In genomic region chr9:125648294-125648693, GRCh38 we compare ENCODE assay signal across 18 cellular contexts. TPM values are rescaled to one million over a fixed set of nuclear protein-coding genes. Genes with fewer than 3 reads are reported as not detected.
DNase-seq lines count a peak whose midpoint lies in the region; ATAC-seq and TF ChIP-seq lines count a peak whose summit lies in the region.
"Had no signal": no experiment of that assay in that cellular context is flagged by ENCODE, and none has a peak within 500 bp of the region (broad histone marks: within the 10 kb centered on the region; RNA-seq: fewer than 3 reads in every experiment).

No MANE protein-coding gene starts in this region.

- ATAC-seq in GM18519 (IDR thresholded peaks at IDR 0.05; ENCODE audit: low FRiP score, unreplicated experiment) (no peak), HG02588 (IDR thresholded peaks at IDR 0.05; ENCODE audit: unreplicated experiment) (no peak)
- ATAC-seq: activated CD8-positive, alpha-beta T cell treated with anti-CD3 and anti-CD28 coated beads, Interleukin-2, amount 10 ng/mL, durations not matched to agents 7 days and 5 days; esophagus mucosa; mucosa of descending colon had no signal

- no peaks in the 10 kb centered on the region for H3K27me3 ChIP-seq in BLaER1 treated with 17β-estradiol and CSF1 and Interleukin-3, amounts not matched to agents 10 nM and 100 nM
- no peaks in the 10 kb centered on the region for H3K27me3 ChIP-seq in H9 (ENCODE audit: insufficient read depth, low read length)
- H3K27me3 ChIP-seq in mesenchymal stem cell (ENCODE audit: control insufficient read depth in 1 of 2, insufficient read depth in 1 of 2, low read length in 2 of 2): no peaks in the 10 kb centered on the region
- no peaks in the 10 kb centered on the region for H3K27me3 ChIP-seq in esophagus muscularis mucosa
- H3K27me3 ChIP-seq: right atrium auricular region had no signal

- H3K27me3 Mint-ChIP-seq in H9 (ENCODE audit: low read depth): no peaks in the 10 kb centered on the region
- no peaks in the 10 kb centered on the region for H3K27me3 Mint-ChIP-seq in activated naive CD8-positive, alpha-beta T cell treated with anti-CD3 and anti-CD28 coated beads for 36 hours

- H2BK5ac ChIP-seq in H9 (ENCODE audit: insufficient read length, low read length) (no peak overlapping the region), mesenchymal stem cell (ENCODE audit: low read depth, low read length, poor library complexity, severe bottlenecking) (no peak overlapping the region)

- peaks cover 0 to 98% (median 12%) of the 10 kb centered on the region in 11 experiments; a peak in 12 of 22 replicates for H4K20me1 ChIP-seq in BLaER1 treated with 17β-estradiol and CSF1 and Interleukin-3, amounts not matched to agents 10 nM and 100 nM
- no peaks in the 10 kb centered on the region for H4K20me1 ChIP-seq in H9 (ENCODE audit: control insufficient read depth, insufficient read depth, insufficient read length)

- H3K56ac ChIP-seq in H9 (ENCODE audit: insufficient read length, low read depth, low read length): no peak overlapping the region

- H3K23ac ChIP-seq in H9 (ENCODE audit: insufficient read length, low read depth, low read length) (no peak overlapping the region), mesenchymal stem cell (ENCODE audit: low read length in 2 of 2) (no peak overlapping the region)

- H3K14ac ChIP-seq in H9 (ENCODE audit: insufficient read depth, low read length) (no peak overlapping the region), mesenchymal stem cell (ENCODE audit: low read length in 2 of 2) (no peak overlapping the region)

- TF ChIP-seq CTCF in H9 (conservative IDR thresholded peaks at IDR 0.05) (no peak), esophagus muscularis mucosa (IDR thresholded peaks at IDR 0.05) (no peak)

- no peaks in the 10 kb centered on the region for H3K9me3 Mint-ChIP-seq in H9
- no peaks in the 10 kb centered on the region for H3K9me3 Mint-ChIP-seq in activated naive CD8-positive, alpha-beta T cell treated with anti-CD3 and anti-CD28 coated beads for 36 hours

- H3K36me3 Mint-ChIP-seq in H9 (ENCODE audit: insufficient read depth in 1 of 3, low read depth in 3 of 3): no peaks in the 10 kb centered on the region; a peak in 1 of 7 replicates
- peaks cover 43% of the 10 kb centered on the region for H3K36me3 Mint-ChIP-seq in activated naive CD8-positive, alpha-beta T cell treated with anti-CD3 and anti-CD28 coated beads for 36 hours

- DNase-seq in H9 (no peak), mesenchymal stem cell (no peak), amniotic stem cell (lab: John Stamatoyannopoulos, UW) (no peak), esophagus muscularis mucosa (ENCODE audit: extremely low spot score) (no peak)
- no peak for DNase-seq in activated naive CD8-positive, alpha-beta T cell treated with anti-CD3 and anti-CD28 coated beads for 36 hours
- DNase-seq: activated CD8-positive, alpha-beta T cell treated with anti-CD3 and anti-CD28 coated beads, Interleukin-2, amount 10 ng/mL, durations not matched to agents 7 days and 5 days; caudate nucleus; EL; mucosa of descending colon; NCI-H1436; SIG-M5; T-helper 2 cell had no signal

- no peak overlapping the region for H3T11ph ChIP-seq in H9 (ENCODE audit: low read length)

- H3K9me3 ChIP-seq in BLaER1 treated with 17β-estradiol and CSF1 and Interleukin-3, amounts not matched to agents 10 nM and 100 nM (replicated peaks in 1 of 11): no peaks in the 10 kb centered on the region
- H3K9me3 ChIP-seq in H9 (ENCODE audit: control insufficient read depth, low read depth, low read length): no peaks in the 10 kb centered on the region
- H3K9me3 ChIP-seq in mesenchymal stem cell (ENCODE audit: control insufficient read depth, low read length): no peaks in the 10 kb centered on the region
- H3K9me3 ChIP-seq in esophagus muscularis mucosa: no peaks in the 10 kb centered on the region
- H3K9me3 ChIP-seq: mucosa of descending colon, right atrium auricular region, thoracic aorta had no signal

- H2BK120ac ChIP-seq in H9 (ENCODE audit: low read depth, low read length, poor library complexity, severe bottlenecking) (no peak overlapping the region), mesenchymal stem cell (ENCODE audit: low read depth, low read length) (peak overlapping the region; percentile 52)

- H2BK12ac ChIP-seq in H9 (ENCODE audit: insufficient read length, low read depth, low read length) (no peak overlapping the region), mesenchymal stem cell (ENCODE audit: low read length in 2 of 2) (no peak overlapping the region)

- peaks cover 2% of the 10 kb centered on the region; the same call in 1 of the 2 replicates for H3K79me2 ChIP-seq in H9 (ENCODE audit: insufficient read depth, low read length)

- no peak for TF ChIP-seq POLR2A in esophagus muscularis mucosa (IDR thresholded peaks at IDR 0.05; ENCODE audit: low read depth)

- peaks cover 64 to 90% (median 86%) of the 10 kb centered on the region in 10 experiments for H3K4me1 ChIP-seq in BLaER1 treated with 17β-estradiol and CSF1 and Interleukin-3, amounts not matched to agents 10 nM and 100 nM
- H3K4me1 ChIP-seq in H9 (ENCODE audit: insufficient read depth, low read length) (peaks cover 19% of the 10 kb centered on the region; the same call in 1 of the 2 replicates), mesenchymal stem cell (ENCODE audit: control insufficient read depth, insufficient read depth, low read depth, low read length) (peaks cover 4% of the 10 kb centered on the region), esophagus muscularis mucosa (peaks cover 20 to 43% (median 30%) of the 10 kb centered on the region in 4 donors)

- no peak overlapping the region for H2BK15ac ChIP-seq in H9 (ENCODE audit: low read depth, low read length)
- H2BK15ac ChIP-seq in mesenchymal stem cell (ENCODE audit: low read depth, poor library complexity, severe bottlenecking): no peak overlapping the region

- H3K4me3 ChIP-seq in BLaER1 treated with 17β-estradiol and CSF1 and Interleukin-3, amounts not matched to agents 10 nM and 100 nM: no peak overlapping the region
- H3K4me3 ChIP-seq in mesenchymal stem cell (ENCODE audit: insufficient read depth in 1 of 2, low read depth in 1 of 2, low read length in 2 of 2) (no peak overlapping the region), esophagus muscularis mucosa (no peak overlapping the region)
- H3K4me3 ChIP-seq: mucosa of descending colon, right atrium auricular region, thoracic aorta had no signal

- H3K36me3 ChIP-seq in BLaER1 treated with 17β-estradiol and CSF1 and Interleukin-3, amounts not matched to agents 10 nM and 100 nM: peaks cover 0 to 38% (median 8%) of the 10 kb centered on the region in 11 experiments; a peak in 15 of 22 replicates
- peaks cover 3% of the 10 kb centered on the region in 2 experiments for H3K36me3 ChIP-seq in mesenchymal stem cell (ENCODE audit: control insufficient read depth in 1 of 2, insufficient read depth in 2 of 2, low read depth in 1 of 2, low read length in 2 of 2)
- H3K36me3 ChIP-seq in esophagus muscularis mucosa: no peaks in the 10 kb centered on the region
- H3K36me3 ChIP-seq: right atrium auricular region, thoracic aorta had no signal

- peak overlapping the region in 2 of 3 experiments; percentile 50 to 80; a peak in 3 of 7 replicates for H3K27ac Mint-ChIP-seq in H9
- H3K27ac Mint-ChIP-seq in activated naive CD8-positive, alpha-beta T cell treated with anti-CD3 and anti-CD28 coated beads for 36 hours: peak overlapping the region; percentile 2
- H3K27ac Mint-ChIP-seq: activated CD8-positive, alpha-beta T cell treated with anti-CD3 and anti-CD28 coated beads, Interleukin-2, amount 10 ng/mL, durations not matched to agents 7 days and 5 days had no signal

- no peak overlapping the region for H4K5ac ChIP-seq in H9 (ENCODE audit: insufficient read length, low read depth, low read length)

- TF ChIP-seq EP300 in esophagus muscularis mucosa (IDR thresholded peaks at IDR 0.05): no peak

- no peak overlapping the region for H4K8ac ChIP-seq in H9 (replicated peaks; ENCODE audit: insufficient read length, low read depth, low read length)
- no peak overlapping the region for H4K8ac ChIP-seq in mesenchymal stem cell (ENCODE audit: low read length)

- H2AFZ ChIP-seq in H9 (ENCODE audit: low read length) (no peak overlapping the region), mesenchymal stem cell (ENCODE audit: low read depth, low read length) (no peak overlapping the region)

- H3K4ac ChIP-seq in H9 (ENCODE audit: low read depth, low read length): no peak overlapping the region
- no peak overlapping the region for H3K4ac ChIP-seq in mesenchymal stem cell (ENCODE audit: low read depth in 1 of 2, low read length in 2 of 2)

- H3K18ac ChIP-seq in H9 (ENCODE audit: insufficient read length, low read depth, low read length) (no peak overlapping the region), mesenchymal stem cell (ENCODE audit: low read depth in 1 of 2, low read length in 2 of 2) (no peak overlapping the region)

- no peak overlapping the region for H2AK5ac ChIP-seq in H9 (ENCODE audit: insufficient read length, low read length)
- H2AK5ac ChIP-seq in mesenchymal stem cell (ENCODE audit: low read length, severe bottlenecking): peak overlapping the region; percentile 58

- H3K4me3 Mint-ChIP-seq in H9: no peak overlapping the region
- no peak overlapping the region for H3K4me3 Mint-ChIP-seq in activated naive CD8-positive, alpha-beta T cell treated with anti-CD3 and anti-CD28 coated beads for 36 hours
- H3K4me3 Mint-ChIP-seq: activated CD8-positive, alpha-beta T cell treated with anti-CD3 and anti-CD28 coated beads, Interleukin-2, amount 10 ng/mL, durations not matched to agents 7 days and 5 days had no signal

- intact Hi-C loops in esophagus muscularis mucosa (cut with DNase I): no loop called here

- peaks cover 3% of the 10 kb centered on the region for H3K79me1 ChIP-seq in H9 (ENCODE audit: insufficient read depth, low read depth, low read length, poor library complexity, severe bottlenecking)
- H3K79me1 ChIP-seq in mesenchymal stem cell (replicated peaks; ENCODE audit: low read length, poor library complexity, severe bottlenecking): peaks cover 21% of the 10 kb centered on the region

- H3K9ac ChIP-seq in BLaER1 treated with 17β-estradiol and CSF1 and Interleukin-3, amounts not matched to agents 10 nM and 100 nM: peak overlapping the region in 3 of 11 experiments; percentile 37 to 64 (median 54); a peak in 5 of 22 replicates
- no peak overlapping the region for H3K9ac ChIP-seq in H9 (ENCODE audit: extremely low read depth, insufficient read length, low read length)
- H3K9ac ChIP-seq in mesenchymal stem cell (ENCODE audit: low read length): peak overlapping the region; percentile 25

- no CpG with 5 or more reads among the region's 1 CpG for WGBS in H9 (ENCODE audit: extremely low coverage, insufficient read length, low lambda C conversion rate)
- WGBS in mesenchymal stem cell: 27% methylated on average over 1 of the region's 1 CpG
- 100% methylated on average over 1 of the region's 1 CpG for WGBS in esophagus muscularis mucosa

- H2BK20ac ChIP-seq in H9 (ENCODE audit: low read depth, low read length, poor library complexity, severe bottlenecking): no peak overlapping the region

- peaks cover 71 to 72% of the 10 kb centered on the region in 2 experiments for H3K4me1 Mint-ChIP-seq in H9
- H3K4me1 Mint-ChIP-seq in activated naive CD8-positive, alpha-beta T cell treated with anti-CD3 and anti-CD28 coated beads for 36 hours: peaks cover 86% of the 10 kb centered on the region

- no peaks in the 10 kb centered on the region for H3K23me2 ChIP-seq in H9 (ENCODE audit: insufficient read length, low read depth, low read length, poor library complexity, severe bottlenecking)

- H3K4me2 ChIP-seq in BLaER1 treated with 17β-estradiol and CSF1 and Interleukin-3, amounts not matched to agents 10 nM and 100 nM: peak overlapping the region; percentile 73 to 96 (median 87)
- no peak overlapping the region for H3K4me2 ChIP-seq in H9 (ENCODE audit: insufficient read depth, insufficient read length, low read length)
- no peak overlapping the region for H3K4me2 ChIP-seq in mesenchymal stem cell (ENCODE audit: low read length, poor library complexity, severe bottlenecking)

- no peak overlapping the region for H4K91ac ChIP-seq in H9 (ENCODE audit: insufficient read length, low read depth, low read length)
- H4K91ac ChIP-seq in mesenchymal stem cell (ENCODE audit: low read length): no peak overlapping the region

- peak overlapping the region in 9 of 11 experiments; percentile 56 to 88 (median 78); a peak in 17 of 22 replicates for H3K27ac ChIP-seq in BLaER1 treated with 17β-estradiol and CSF1 and Interleukin-3, amounts not matched to agents 10 nM and 100 nM
- H3K27ac ChIP-seq in H9 (ENCODE audit: insufficient read length, low read depth, low read length) (no peak overlapping the region), mesenchymal stem cell (ENCODE audit: low read length, poor library complexity, severe bottlenecking) (no peak overlapping the region), esophagus muscularis mucosa (replicated peaks in 1 of 4) (no peak overlapping the region)
- H3K27ac ChIP-seq: right atrium auricular region, thoracic aorta had no signal

RNA-seq across cellular contexts. Expression of gene MAPKAP1, which starts 58.7 kb away (rescaled TPM):
- total RNA-seq in H9 (2021): 86.4 and 97.0 TPM in 2 replicates
- total RNA-seq in activated naive CD8-positive, alpha-beta T cell treated with anti-CD3 and anti-CD28 coated beads for 36 hours: 10 to 100 TPM; 91.8 to 92.2 TPM
- 73.7 TPM for polyA plus RNA-seq in mesenchymal stem cell (2013, experiment 1 of 2)
- polyA plus RNA-seq in mesenchymal stem cell (2013, experiment 2 of 2): 78.3 TPM
- total RNA-seq in esophagus muscularis mucosa: 100 to 1,000 TPM in 1 of 4 donors, 10 to 100 TPM in 3; 84.3 to 103 (median 93.4) TPM

Comparison
In these comparisons a context has a peak if more than half of its experiments do, and no peak if none do; other contexts are left out.
1. H3K27ac ChIP-seq: peak in BLaER1 treated with 17β-estradiol and CSF1 and Interleukin-3, amounts not matched to agents 10 nM and 100 nM (9 of 11); none in H9 (single experiment), mesenchymal stem cell (single experiment) and esophagus muscularis mucosa (0 of 4).
2. H3K4me2 ChIP-seq: peak in BLaER1 treated with 17β-estradiol and CSF1 and Interleukin-3, amounts not matched to agents 10 nM and 100 nM (11 of 11); none in H9 (single experiment) and mesenchymal stem cell (single experiment).